Comparison of ENCODE assay signal across 22 cellular contexts in the genomic region with DNA sequence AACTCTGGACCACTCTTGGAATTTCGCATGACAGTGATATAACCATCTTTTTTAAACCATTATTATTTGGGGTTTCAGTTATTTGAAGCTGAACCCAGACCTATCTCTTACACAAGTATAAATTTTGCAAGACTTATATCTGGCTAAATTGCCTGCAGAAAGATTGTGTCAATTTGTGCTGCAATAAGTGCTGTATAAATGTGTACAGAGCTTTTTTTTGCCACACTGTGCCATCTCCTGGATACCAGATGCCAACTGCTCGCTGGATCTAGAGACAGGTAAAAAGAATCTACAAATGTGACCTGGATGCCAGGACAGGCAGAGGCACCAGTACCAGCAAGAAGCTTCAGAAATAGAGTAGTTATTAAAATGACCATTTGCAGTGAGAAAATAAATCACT. TPM values are rescaled to one million over a fixed set of nuclear protein-coding genes. Genes with fewer than 3 reads are reported as not detected.
A peak's percentile ranks its signal among the peaks of the same experiment; 100 is the strongest.
DNase-seq lines count a peak whose midpoint lies in the region; ATAC-seq, FAIRE-seq and TF ChIP-seq lines count a peak whose summit lies in the region.
"Had no signal": no experiment of that assay in that cellular context is flagged by ENCODE, and none has a peak within 500 bp of the region (broad histone marks: within the 10 kb centered on the region; RNA-seq: fewer than 3 reads in every experiment).

No MANE protein-coding gene starts in this region.

- no peak for FAIRE-seq in A549 (lab: Jason Lieb, UNC)
- FAIRE-seq: HTR-8/SVneo had no signal

- no peaks in the 10 kb centered on the region for H3K27me3 ChIP-seq in mucosa of stomach (ENCODE audit: control insufficient read depth, insufficient read depth, low read length)

- 40% methylated on average over 2 of the region's 2 CpGs for WGBS in A549 (ENCODE audit: missing lambda C conversion rate)

- CTCF ChIA-PET in A549 (lab: Yijun Ruan, JAX), result interaction anchor here (1.4 kb wide), 1 partner anchor 22 kb away, joined by 3 read pairs; no protein-coding TSS in a partner anchor
- CTCF ChIA-PET in activated CD4-positive, alpha-beta memory T cell treated with anti-CD3 and anti-CD28 coated beads, Interleukin-2, amount 10 ng/mL, durations not matched to agents 7 days and 5 days (lab: Charles Lee), result no interaction called here

- no peaks in the 10 kb centered on the region for H3K36me3 ChIP-seq in mucosa of stomach (ENCODE audit: control insufficient read depth, insufficient read depth, low read length)
- H3K36me3 ChIP-seq: HAP-1 had no signal

- H3K27me3 Mint-ChIP-seq in activated CD4-positive, alpha-beta memory T cell treated with anti-CD3 and anti-CD28 coated beads, Interleukin-2, amount 10 ng/mL, durations not matched to agents 7 days and 5 days, result peaks cover 6% of the 10 kb centered on the region

- POLR2A ChIA-PET in A549 (lab: Yijun Ruan, JAX), result interaction anchor here (0.5 kb wide), 1 partner anchor 24 kb away, joined by 3 read pairs; no protein-coding TSS in a partner anchor
- POLR2A ChIA-PET in activated CD4-positive, alpha-beta memory T cell treated with anti-CD3 and anti-CD28 coated beads, Interleukin-2, amount 10 ng/mL, durations not matched to agents 7 days and 5 days (lab: Charles Lee), result no interaction called here

- H3K9me3 ChIP-seq in A549 (no peaks in the 10 kb centered on the region), mucosa of stomach (ENCODE audit: control insufficient read depth, low read length) (no peaks in the 10 kb centered on the region)
- H3K9me3 ChIP-seq: HAP-1 had no signal

- no peak overlapping the region for H3K27ac Mint-ChIP-seq in activated CD4-positive, alpha-beta memory T cell treated with anti-CD3 and anti-CD28 coated beads, Interleukin-2, amount 10 ng/mL, durations not matched to agents 7 days and 5 days

- H3K9ac ChIP-seq in mucosa of stomach (ENCODE audit: low read length), result peak overlapping the region; percentile 1

- H3K27ac ChIP-seq in A549 (peak overlapping the region; percentile 55 to 61), VCaP (peak overlapping the region; percentile 59)

- peak in 1 of 2 experiments; percentile 9 for DNase-seq in A549 (ENCODE audit: low read depth in 1 of 2, low spot score in 1 of 2)
- DNase-seq in left lobe of liver (ENCODE audit: low spot score), result peak; percentile 58
- DNase-seq in medulla oblongata (ENCODE audit: extremely low spot score), result no peak
- DNase-seq in activated CD4-positive, alpha-beta memory T cell treated with anti-CD3 and anti-CD28 coated beads, Interleukin-2, amount 10 ng/mL, durations not matched to agents 7 days and 5 days, result no peak
- DNase-seq: ACHN; C1 segment of cervical spinal cord; CD8-positive, alpha-beta memory T cell; DMS79 treated with DMSO at 0.1 percent for 48 hours; Kasumi-1; MM.1S; NCI-H1092; NCI-H146; NCI-H2029 treated with DMSO at 0.1 percent for 48 hours; NCI-H2171 treated with DMSO at 0.1 percent for 48 hours; NCI-H446 treated with DMSO at 0.1 percent for 48 hours; Right ventricle myocardium superior had no signal

- H3K4me3 Mint-ChIP-seq in activated CD4-positive, alpha-beta memory T cell treated with anti-CD3 and anti-CD28 coated beads, Interleukin-2, amount 10 ng/mL, durations not matched to agents 7 days and 5 days, result no peak overlapping the region
- H3K4me3 Mint-ChIP-seq: CD8-positive, alpha-beta memory T cell had no signal

- peak; percentile 37 to 59; a peak in 3 of 6 replicates for ATAC-seq in A549
- peak; percentile 79 for ATAC-seq in left lobe of liver
- ATAC-seq in esophagus mucosa, result no peak
- ATAC-seq in GM19463 (IDR thresholded peaks at IDR 0.05; ENCODE audit: unreplicated experiment), result no peak

- H3K4me1 Mint-ChIP-seq in activated CD4-positive, alpha-beta memory T cell treated with anti-CD3 and anti-CD28 coated beads, Interleukin-2, amount 10 ng/mL, durations not matched to agents 7 days and 5 days, result no peaks in the 10 kb centered on the region
- H3K4me1 Mint-ChIP-seq: CD8-positive, alpha-beta memory T cell had no signal

- H3K4me1 ChIP-seq in A549 (peaks cover 19% of the 10 kb centered on the region), mucosa of stomach (ENCODE audit: control insufficient read depth, insufficient read depth, low read length) (peaks cover 10% of the 10 kb centered on the region)
- H3K4me1 ChIP-seq: HAP-1 had no signal

- TF ChIP-seq POLR2A in A549 (IDR thresholded peaks at IDR 0.05; ENCODE audit: low read length), result no peak

- no peak for TF ChIP-seq RAD21 in A549 (conservative IDR thresholded peaks at IDR 0.05 in 1 of 2, IDR thresholded peaks at IDR 0.05 in 1 of 2)

- TF ChIP-seq CTCF in A549 (IDR thresholded peaks at IDR 0.05), result no peak
- peak; percentile 28 for TF ChIP-seq CTCF in VCaP (conservative IDR thresholded peaks at IDR 0.05)

- TF ChIP-seq EP300 in A549 (IDR thresholded peaks at IDR 0.05), result no peak

- H3K4me2 ChIP-seq in A549, result peak overlapping the region; percentile 70

- H3K4me3 ChIP-seq in A549 (no peak overlapping the region), mucosa of stomach (ENCODE audit: low read length) (no peak overlapping the region)
- H3K4me3 ChIP-seq: HAP-1 had no signal

- H3K36me3 Mint-ChIP-seq in activated CD4-positive, alpha-beta memory T cell treated with anti-CD3 and anti-CD28 coated beads, Interleukin-2, amount 10 ng/mL, durations not matched to agents 7 days and 5 days (ENCODE audit: low read depth), result no peaks in the 10 kb centered on the region
- H3K36me3 Mint-ChIP-seq: CD8-positive, alpha-beta memory T cell had no signal

- no peaks in the 10 kb centered on the region for H3K9me3 Mint-ChIP-seq in activated CD4-positive, alpha-beta memory T cell treated with anti-CD3 and anti-CD28 coated beads, Interleukin-2, amount 10 ng/mL, durations not matched to agents 7 days and 5 days
- H3K9me3 Mint-ChIP-seq: CD8-positive, alpha-beta memory T cell had no signal

TF ChIP-seq in A549, 52 proteins besides CTCF, POLR2A, EP300 and RAD21:
- no peak for TF ChIP-seq CHD4 (IDR thresholded peaks at IDR 0.05; ENCODE audit: borderline replicate concordance)
- TF ChIP-seq TP53 (CRISPR knock-in tag; IDR thresholded peaks at IDR 0.05), result no peak
- TF ChIP-seq POLR2AphosphoS2 (conservative IDR thresholded peaks at IDR 0.05; ENCODE audit: low read length), result no peak
- no peak for TF ChIP-seq MYC (IDR thresholded peaks at IDR 0.05; ENCODE audit: borderline replicate concordance, low read length)
- no peak for TF ChIP-seq CBX2 (IDR thresholded peaks at IDR 0.05; ENCODE audit: borderline replicate concordance, low read depth)
- TF ChIP-seq SMC3 (IDR thresholded peaks at IDR 0.05), result no peak
- no peak for TF ChIP-seq PHF8 (IDR thresholded peaks at IDR 0.05; ENCODE audit: borderline replicate concordance, low read depth)
- TF ChIP-seq MAFK (IDR thresholded peaks at IDR 0.05; ENCODE audit: partially characterized antibody), result no peak
- no peak for TF ChIP-seq ZSCAN20 (CRISPR knock-in tag; IDR thresholded peaks at IDR 0.05)
- no peak for TF ChIP-seq ZC3H11A (IDR thresholded peaks at IDR 0.05)
- TF ChIP-seq JUNB (IDR thresholded peaks at IDR 0.05), result no peak
- TF ChIP-seq RCOR1 (IDR thresholded peaks at IDR 0.05; ENCODE audit: low read depth, low read length), result no peak
- TF ChIP-seq, protein P1, sequence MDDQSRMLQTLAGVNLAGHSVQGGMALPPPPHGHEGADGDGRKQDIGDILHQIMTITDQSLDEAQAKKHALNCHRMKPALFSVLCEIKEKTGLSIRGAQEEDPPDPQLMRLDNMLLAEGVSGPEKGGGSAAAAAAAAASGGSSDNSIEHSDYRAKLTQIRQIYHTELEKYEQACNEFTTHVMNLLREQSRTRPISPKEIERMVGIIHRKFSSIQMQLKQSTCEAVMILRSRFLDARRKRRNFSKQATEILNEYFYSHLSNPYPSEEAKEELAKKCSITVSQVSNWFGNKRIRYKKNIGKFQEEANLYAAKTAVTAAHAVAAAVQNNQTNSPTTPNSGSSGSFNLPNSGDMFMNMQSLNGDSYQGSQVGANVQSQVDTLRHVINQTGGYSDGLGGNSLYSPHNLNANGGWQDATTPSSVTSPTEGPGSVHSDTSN (IDR thresholded peaks at IDR 0.05), result no peak
- no peak for TF ChIP-seq NFE2L2 (conservative IDR thresholded peaks at IDR 0.05; ENCODE audit: low read length)
- TF ChIP-seq BHLHE40 (IDR thresholded peaks at IDR 0.05; ENCODE audit: low read depth, low read length), result no peak
- no peak for TF ChIP-seq EHF (CRISPR knock-in tag; IDR thresholded peaks at IDR 0.05)
- no peak for TF ChIP-seq FOSL2 (IDR thresholded peaks at IDR 0.05)
- no peak for TF ChIP-seq FOSL2 (CRISPR knock-in tag; IDR thresholded peaks at IDR 0.05)
- TF ChIP-seq RFX5 (IDR thresholded peaks at IDR 0.05), result no peak

RNA-seq across cellular contexts. Expression of a gene that starts 25.9 kb away (rescaled TPM):
- polyA plus RNA-seq in A549 (2011; rRNA removed), result 4.4 and 5.0 TPM in 2 replicates
- polyA plus RNA-seq in A549 (2012; cell fraction: cytosol; rRNA removed), result 0.22 and 0.36 TPM in 2 replicates
- polyA plus RNA-seq in A549 (2012; cell fraction: nucleus; rRNA removed), result 0.41 and 0.42 TPM in 2 replicates
- polyA plus RNA-seq in A549 (2017; fragmentation: RNase III; extraction: RNeasy Plus Mini Kit Qiagen cat#74134 plus additional on column Dnase treatment), result 0.52 to 0.94 TPM (median 0.59 TPM) in 3 replicates
- polyA minus RNA-seq in A549 (2011; rRNA and poly(A)+ RNA removed), result 5.3 and 6.2 TPM in 2 replicates
- 7.1 TPM for total RNA-seq in left lobe of liver
- 10 to 100 TPM; 27.5 to 29.6 TPM for total RNA-seq in activated CD4-positive, alpha-beta memory T cell treated with anti-CD3 and anti-CD28 coated beads, Interleukin-2, amount 10 ng/mL, durations not matched to agents 7 days and 5 days
- 26.2 TPM for total RNA-seq in esophagus mucosa

Comparison
In these comparisons a context has a peak if more than half of its experiments do, and no peak if none do; other contexts are left out.
1. ATAC-seq: peak in A549 (2 of 2) and left lobe of liver (single experiment); none in esophagus mucosa (single experiment) and GM19463 (single experiment).